In the genomic region with DNA sequence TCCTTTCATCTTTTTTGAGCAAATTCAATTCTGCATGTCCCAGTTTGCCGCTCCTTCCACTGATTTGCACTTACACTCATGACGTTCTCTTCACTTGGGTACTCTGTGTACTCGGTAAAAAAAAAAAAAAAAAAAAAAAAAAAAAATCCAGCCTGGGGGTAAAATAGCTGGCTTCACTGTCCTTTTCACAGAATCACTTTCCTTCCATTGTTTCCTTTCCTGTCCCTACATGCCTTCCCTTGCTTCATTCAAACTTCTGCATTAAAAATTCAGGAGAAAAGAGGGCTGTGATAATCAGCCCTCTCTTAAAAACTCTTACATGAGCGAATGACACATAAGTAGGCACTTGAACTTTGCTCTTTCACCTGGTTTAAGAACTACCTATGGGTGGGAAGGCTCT, we compare ENCODE assay signal across 14 cellular contexts. TPM values are rescaled to one million over a fixed set of nuclear protein-coding genes. Genes with fewer than 3 reads are reported as not detected.
DNase-seq lines count a peak whose midpoint lies in the region; ATAC-seq and TF ChIP-seq lines count a peak whose summit lies in the region.
"Had no signal": no experiment of that assay in that cellular context is flagged by ENCODE, and none has a peak within 500 bp of the region (broad histone marks: within the 10 kb centered on the region; RNA-seq: fewer than 3 reads in every experiment).

No MANE protein-coding gene starts in this region.

- TF ChIP-seq CTCF in RWPE2 (IDR thresholded peaks at IDR 0.05; ENCODE audit: poor library complexity, severe bottlenecking): no peak
- no peak for TF ChIP-seq CTCF in thyroid gland (IDR thresholded peaks at IDR 0.05)

- DNase-seq in EH (ENCODE audit: low read depth): peak; percentile 20
- no peak for DNase-seq in RWPE2 (ENCODE audit: low spot score)
- DNase-seq in pons (ENCODE audit: low spot score): peak; percentile 4
- no peak for DNase-seq in NCI-H2196 treated with DMSO at 0.1 percent for 48 hours (lab: John Stamatoyannopoulos, UW; ENCODE audit: unreplicated experiment)
- DNase-seq in thyroid gland: no peak

- intact Hi-C loops in thyroid gland (cut with DNase I): no loop called here

- H3K4me3 ChIP-seq in RWPE2 (ENCODE audit: severe bottlenecking) (no peak overlapping the region), thyroid gland (replicated peaks in 1 of 3) (no peak overlapping the region)
- H3K4me3 ChIP-seq: heart right ventricle, mucosa of descending colon, ovary, spleen, uterus had no signal

- TF ChIP-seq POLR2A in thyroid gland (IDR thresholded peaks at IDR 0.05): no peak

- H3K36me3 ChIP-seq in RWPE2 (ENCODE audit: low read depth) (no peaks in the 10 kb centered on the region), thyroid gland (no peaks in the 10 kb centered on the region)
- H3K36me3 ChIP-seq: ovary, uterus had no signal

- H3K27ac ChIP-seq in RWPE2 (ENCODE audit: poor library complexity, severe bottlenecking) (no peak overlapping the region), thyroid gland (no peak overlapping the region)
- H3K27ac ChIP-seq: ovary, spleen, uterus had no signal

- 61 to 65% methylated on average over 4 of the region's 4 CpGs for WGBS in thyroid gland, 2 donors

- 0 out of 3 replicates have a peak, but pooled peaks have one; percentile 25 for ATAC-seq in RWPE2 (ENCODE audit: low read depth)
- peak; percentile 55 for ATAC-seq in esophagus mucosa
- no peak for ATAC-seq in GM18498 (IDR thresholded peaks at IDR 0.05; ENCODE audit: unreplicated experiment)
- no peak for ATAC-seq in activated CD4-positive, CD25-positive, alpha-beta regulatory T cell treated with anti-CD3 and anti-CD28 coated beads, Interleukin-2, amount 50 U/mL, for 24 hours

- peaks cover 6% of the 10 kb centered on the region for H3K4me1 ChIP-seq in RWPE2 (ENCODE audit: insufficient read depth, poor library complexity, severe bottlenecking)
- H3K4me1 ChIP-seq in thyroid gland: no peaks in the 10 kb centered on the region
- H3K4me1 ChIP-seq: uterus had no signal

- no peaks in the 10 kb centered on the region for H3K27me3 ChIP-seq in RWPE2 (ENCODE audit: insufficient read depth, poor library complexity, severe bottlenecking)
- H3K27me3 ChIP-seq in thyroid gland: no peaks in the 10 kb centered on the region
- H3K27me3 ChIP-seq: heart right ventricle, ovary, spleen, uterus had no signal

- H3K9me3 ChIP-seq in RWPE2 (ENCODE audit: severe bottlenecking): no peaks in the 10 kb centered on the region
- H3K9me3 ChIP-seq in thyroid gland: no peaks in the 10 kb centered on the region
- H3K9me3 ChIP-seq: heart right ventricle, mucosa of descending colon, ovary, spleen, uterus had no signal

RNA-seq across cellular contexts. Expression of a gene that starts 8.7 kb away (rescaled TPM):
- 0.24 TPM for total RNA-seq in esophagus mucosa
- under 1 TPM in 1 of 4 donors, not detected in 3; 0.94 TPM for total RNA-seq in thyroid gland
- total RNA-seq: B cell had no signal

RNA-seq across cellular contexts. Expression of a gene that starts 40.4 kb away (rescaled TPM):
- total RNA-seq in esophagus mucosa (27.5 TPM), thyroid gland (10 to 100 TPM; 20.4 to 62.6 (median 36.3) TPM)

RNA-seq across cellular contexts. Expression of a gene that starts 54.3 kb away (rescaled TPM):
- total RNA-seq in esophagus mucosa (0.92 TPM), thyroid gland (under 1 TPM in 1 of 4 donors, not detected in 3; 0.29 TPM)
- total RNA-seq: B cell had no signal

Comparison
In these comparisons a context has a peak if more than half of its experiments do, and no peak if none do; other contexts are left out.
1. DNase-seq: peak in EH (single experiment) and pons (single experiment); none in RWPE2 (single experiment), NCI-H2196 treated with DMSO at 0.1 percent for 48 hours (single experiment) and thyroid gland (0 of 2).
2. ATAC-seq: peak in RWPE2 (single experiment) and esophagus mucosa (single experiment); none in GM18498 (single experiment) and activated CD4-positive, CD25-positive, alpha-beta regulatory T cell treated with anti-CD3 and anti-CD28 coated beads, Interleukin-2, amount 50 U/mL, for 24 hours (0 of 2).